26 cellular contexts compared by ENCODE assay signal in the genomic region with DNA sequence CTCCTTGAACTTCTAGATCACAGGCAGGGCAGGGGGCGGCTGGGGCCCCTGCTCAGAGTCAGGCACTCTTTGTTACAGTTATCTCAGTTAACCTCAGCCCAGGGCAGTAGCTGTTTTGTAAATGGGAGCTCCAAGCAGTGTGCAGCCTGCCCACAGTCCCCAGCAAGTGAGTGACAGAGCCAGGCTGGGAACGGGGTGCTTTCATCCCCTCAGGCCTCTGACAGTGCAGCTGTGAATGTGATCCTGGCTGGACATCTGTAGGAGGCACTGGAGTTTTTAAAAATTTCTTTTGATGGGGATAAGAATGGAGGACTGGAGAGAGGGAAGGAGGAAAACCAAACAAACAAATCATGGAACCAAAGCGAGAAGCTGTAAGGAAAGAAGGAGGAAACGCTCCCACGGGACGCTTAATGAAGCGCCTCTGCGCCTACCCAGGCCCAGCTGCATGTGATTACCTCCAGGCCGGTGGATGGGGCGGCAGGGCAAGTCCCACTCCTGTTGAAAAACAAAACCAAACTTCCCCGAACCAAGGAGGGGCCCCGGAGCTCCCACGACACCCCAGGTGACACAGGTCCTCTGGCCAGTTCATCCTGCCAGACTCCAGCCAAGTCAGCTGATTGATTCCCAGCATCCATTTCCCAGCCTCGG. TPM values are rescaled to one million over a fixed set of nuclear protein-coding genes. Genes with fewer than 3 reads are reported as not detected.
"Had no signal": no experiment of that assay in that cellular context is flagged by ENCODE, and none has a peak within 500 bp of the region (broad histone marks: within the 10 kb centered on the region; RNA-seq: fewer than 3 reads in every experiment).

No MANE protein-coding gene starts in this region.

- H3K27me3 ChIP-seq: colonic mucosa, heart left ventricle, neutrophil, pancreas, transverse colon, uterus had no signal

- H3K4me1 Mint-ChIP-seq: activated CD4-positive, alpha-beta T cell treated with anti-CD3 and anti-CD28 coated beads, Interleukin-2, amount 10 ng/mL, durations not matched to agents 24 days and 14 days; central memory CD8-positive, alpha-beta T cell had no signal

- H3K36me3 Mint-ChIP-seq: naive B cell had no signal

- H3K27ac ChIP-seq: colonic mucosa, heart left ventricle, left ventricle myocardium inferior, neutrophil, pancreas, transverse colon, uterus had no signal

- DNase-seq: activated CD4-positive, alpha-beta T cell treated with anti-CD3 and anti-CD28 coated beads, Interleukin-2, amount 10 ng/mL, durations not matched to agents 24 days and 14 days; activated CD4-positive, CD25-positive, alpha-beta regulatory T cell; activated CD8-positive, alpha-beta T cell treated with anti-CD3 and anti-CD28 coated beads for 36 hours; activated naive CD4-positive, alpha-beta T cell treated with anti-CD3 and anti-CD28 coated beads for 36 hours; activated T-cell treated with anti-CD3 and anti-CD28 coated beads, Interleukin-2, amount 50 U/mL, for 1 hour; anterior cingulate cortex; colonic mucosa; erythroblast; heart left ventricle; kidney; left ventricle myocardium inferior; mammary epithelial cell; naive B cell; stimulated activated CD4-positive, alpha-beta T cell treated with anti-CD3 and anti-CD28 coated beads, Interleukin-12 subunit alpha, Interleukin-12 subunit beta, amount 100 ng/mL, for 4 hours; stimulated activated CD4-positive, alpha-beta T cell treated with anti-CD3 and anti-CD28 coated beads, Interleukin-1b, Interleukin-23, amount 100 ng/mL, for 48 hours; stimulated activated naive CD4-positive, alpha-beta T cell treated with Interleukin-2 at 50 U/mL for 16 hours; substantia nigra; T-helper 1 cell; T-helper 9 cell; transverse colon; uterus had no signal

- H3K36me3 ChIP-seq: colonic mucosa, heart left ventricle, left ventricle myocardium inferior, neutrophil, pancreas, transverse colon, uterus had no signal

- H3K9me3 ChIP-seq: colonic mucosa, heart left ventricle, left ventricle myocardium inferior, neutrophil, pancreas, transverse colon, uterus had no signal

- ATAC-seq: activated CD8-positive, alpha-beta T cell treated with anti-CD3 and anti-CD28 coated beads for 36 hours; heart left ventricle; pancreas had no signal

- H3K4me1 ChIP-seq: colonic mucosa, pancreas, uterus had no signal

- H3K4me3 Mint-ChIP-seq: activated CD4-positive, alpha-beta T cell treated with anti-CD3 and anti-CD28 coated beads, Interleukin-2, amount 10 ng/mL, durations not matched to agents 24 days and 14 days; activated CD8-positive, alpha-beta T cell treated with anti-CD3 and anti-CD28 coated beads for 36 hours; activated naive CD4-positive, alpha-beta T cell treated with anti-CD3 and anti-CD28 coated beads for 36 hours; central memory CD8-positive, alpha-beta T cell; naive B cell had no signal

- H3K27me3 Mint-ChIP-seq: activated CD8-positive, alpha-beta T cell treated with anti-CD3 and anti-CD28 coated beads for 36 hours had no signal

- H3K9me3 Mint-ChIP-seq: activated CD4-positive, alpha-beta T cell treated with anti-CD3 and anti-CD28 coated beads, Interleukin-2, amount 10 ng/mL, durations not matched to agents 24 days and 14 days; activated CD8-positive, alpha-beta T cell treated with anti-CD3 and anti-CD28 coated beads for 36 hours; activated naive CD4-positive, alpha-beta T cell treated with anti-CD3 and anti-CD28 coated beads for 36 hours; activated T-helper 2 cell treated with anti-CD3 and anti-CD28 coated beads, Interferon-gamma antibody, Interleukin-2, Interleukin-4, amounts not matched to agents 10 μg/mL and 5 μg/mL and 100 μg/mL, durations not matched to agents 14 hours and 24 hours and 36 hours; central memory CD8-positive, alpha-beta T cell had no signal

- H3K4me3 ChIP-seq: colonic mucosa, heart left ventricle, left ventricle myocardium inferior, pancreas, transverse colon, uterus had no signal

- H3K27ac Mint-ChIP-seq: activated CD4-positive, alpha-beta T cell treated with anti-CD3 and anti-CD28 coated beads, Interleukin-2, amount 10 ng/mL, durations not matched to agents 24 days and 14 days; activated CD8-positive, alpha-beta T cell treated with anti-CD3 and anti-CD28 coated beads for 36 hours; activated naive CD4-positive, alpha-beta T cell treated with anti-CD3 and anti-CD28 coated beads for 36 hours; activated T-helper 2 cell treated with anti-CD3 and anti-CD28 coated beads, Interferon-gamma antibody, Interleukin-2, Interleukin-4, amounts not matched to agents 10 μg/mL and 5 μg/mL and 100 μg/mL, durations not matched to agents 14 hours and 24 hours and 36 hours; naive B cell had no signal

RNA-seq across cellular contexts. Expression of a gene that starts 40.6 kb away (rescaled TPM):
- total RNA-seq: activated CD4-positive, alpha-beta T cell treated with anti-CD3 and anti-CD28 coated beads, Interleukin-2, amount 10 ng/mL, durations not matched to agents 24 days and 14 days; activated naive CD4-positive, alpha-beta T cell treated with anti-CD3 and anti-CD28 coated beads for 36 hours; activated T-helper 2 cell treated with anti-CD3 and anti-CD28 coated beads, Interferon-gamma antibody, Interleukin-2, Interleukin-4, amounts not matched to agents 10 μg/mL and 5 μg/mL and 100 μg/mL, durations not matched to agents 14 hours and 24 hours and 36 hours; mammary epithelial cell; pulmonary artery endothelial cell had no signal
- polyA plus RNA-seq: mammary epithelial cell had no signal
